Comparison of ENCODE assay signal across 28 cellular contexts in genomic region chr2:53911434-53912189, GRCh38. TPM values are rescaled to one million over a fixed set of nuclear protein-coding genes. Genes with fewer than 3 reads are reported as not detected.
DNase-seq lines count a peak whose midpoint lies in the region; ATAC-seq, FAIRE-seq and TF ChIP-seq lines count a peak whose summit lies in the region.
"Had no signal": no experiment of that assay in that cellular context is flagged by ENCODE, and none has a peak within 500 bp of the region (broad histone marks: within the 10 kb centered on the region; RNA-seq: fewer than 3 reads in every experiment).

No MANE protein-coding gene starts in this region.

- H3K36me3 ChIP-seq in A673 (ENCODE audit: insufficient read depth, low read length, poor library complexity, severe bottlenecking), result peaks cover 46% of the 10 kb centered on the region

- H3K27me3 ChIP-seq in A673 (replicated peaks; ENCODE audit: insufficient read depth, low read depth, low read length, poor library complexity) (no peaks in the 10 kb centered on the region), foreskin keratinocyte (no peaks in the 10 kb centered on the region)
- H3K27me3 ChIP-seq: dorsolateral prefrontal cortex, sigmoid colon, vagina had no signal

- POLR2A ChIA-PET in A673 (lab: Charles Lee; ENCODE audit: low non-redundant PET), result no interaction called here

- H3K4me1 ChIP-seq in A673 (ENCODE audit: insufficient read depth, low read length, poor library complexity, severe bottlenecking), result peaks cover 5% of the 10 kb centered on the region
- H3K4me1 ChIP-seq in foreskin keratinocyte, result no peaks in the 10 kb centered on the region
- H3K4me1 ChIP-seq: sigmoid colon, vagina had no signal

- H3K27me3 Mint-ChIP-seq in activated T-cell treated with anti-CD3 and anti-CD28 coated beads, Interleukin-2, amount 50 U/mL, for 24 hours, result no peaks in the 10 kb centered on the region
- H3K27me3 Mint-ChIP-seq in activated T-cell treated with anti-CD3 and anti-CD28 coated beads, Interleukin-2, amount 50 U/mL, for 4 hours (ENCODE audit: low read depth), result no peaks in the 10 kb centered on the region
- no peaks in the 10 kb centered on the region for H3K27me3 Mint-ChIP-seq in stimulated activated memory B cell treated with anti-CD40 and anti-IgM and Interleukin-4, amounts not matched to agents 10 μg/mL and 1 μg/mL and 100 μg/mL, for 72 hours
- H3K27me3 Mint-ChIP-seq: activated B cell treated with CpG ODN at 0.5 μM for 24 hours; central memory CD8-positive, alpha-beta T cell; progenitor cell of endocrine pancreas had no signal

- peaks cover 74% of the 10 kb centered on the region for H3K36me3 Mint-ChIP-seq in activated T-cell treated with anti-CD3 and anti-CD28 coated beads, Interleukin-2, amount 50 U/mL, for 24 hours (ENCODE audit: low read depth)
- peaks cover 36% of the 10 kb centered on the region for H3K36me3 Mint-ChIP-seq in activated T-cell treated with anti-CD3 and anti-CD28 coated beads, Interleukin-2, amount 50 U/mL, for 4 hours (ENCODE audit: insufficient read depth)
- peaks cover 43% of the 10 kb centered on the region for H3K36me3 Mint-ChIP-seq in stimulated activated memory B cell treated with anti-CD40 and anti-IgM and Interleukin-4, amounts not matched to agents 10 μg/mL and 1 μg/mL and 100 μg/mL, for 72 hours

- H3K9me3 ChIP-seq in A673 (ENCODE audit: low read depth, low read length, poor library complexity, severe bottlenecking), result no peaks in the 10 kb centered on the region
- H3K9me3 ChIP-seq: sigmoid colon, thoracic aorta, vagina had no signal

- no TSS peak for BruUV-seq in A673 (replicated peaks; lab: Mats Ljungman, UMichigan)

- H3K9me3 Mint-ChIP-seq in activated T-cell treated with anti-CD3 and anti-CD28 coated beads, Interleukin-2, amount 50 U/mL, for 24 hours, result no peaks in the 10 kb centered on the region
- H3K9me3 Mint-ChIP-seq in activated T-cell treated with anti-CD3 and anti-CD28 coated beads, Interleukin-2, amount 50 U/mL, for 4 hours, result no peaks in the 10 kb centered on the region
- no peaks in the 10 kb centered on the region for H3K9me3 Mint-ChIP-seq in stimulated activated memory B cell treated with anti-CD40 and anti-IgM and Interleukin-4, amounts not matched to agents 10 μg/mL and 1 μg/mL and 100 μg/mL, for 72 hours
- H3K9me3 Mint-ChIP-seq: activated B cell treated with CpG ODN at 0.5 μM for 24 hours; activated naive CD4-positive, alpha-beta T cell treated with anti-CD3 and anti-CD28 coated beads, Interleukin-2, amount 50 U/mL, for 72 hours; central memory CD8-positive, alpha-beta T cell had no signal

- FAIRE-seq in TTC549 (lab: Jason Lieb, UNC) (peak; percentile 77), frontal cortex (lab: Jason Lieb, UNC) (peak; percentile 24)
- FAIRE-seq: GM18507 had no signal

- H3K27ac Mint-ChIP-seq in activated T-cell treated with anti-CD3 and anti-CD28 coated beads, Interleukin-2, amount 50 U/mL, for 24 hours, result peak overlapping the region; percentile 20
- peak overlapping the region; percentile 23 for H3K27ac Mint-ChIP-seq in stimulated activated memory B cell treated with anti-CD40 and anti-IgM and Interleukin-4, amounts not matched to agents 10 μg/mL and 1 μg/mL and 100 μg/mL, for 72 hours
- H3K27ac Mint-ChIP-seq: activated B cell treated with CpG ODN at 0.5 μM for 24 hours; activated naive CD4-positive, alpha-beta T cell treated with anti-CD3 and anti-CD28 coated beads, Interleukin-2, amount 50 U/mL, for 72 hours had no signal

- ATAC-seq in activated T-cell treated with anti-CD3 and anti-CD28 coated beads, Interleukin-2, amount 50 U/mL, for 4 hours, result no peak
- no peak for ATAC-seq in stimulated activated memory B cell treated with anti-CD40 and anti-IgM and Interleukin-4, amounts not matched to agents 10 μg/mL and 1 μg/mL and 100 μg/mL, for 72 hours
- ATAC-seq in foreskin keratinocyte, result no peak
- ATAC-seq: activated naive CD4-positive, alpha-beta T cell treated with anti-CD3 and anti-CD28 coated beads, Interleukin-2, amount 50 U/mL, for 72 hours; left cardiac atrium; Panc1 had no signal

- CTCF ChIA-PET in A673 (lab: Charles Lee), result no interaction called here

- intact Hi-C loops in A673 (cut with micrococcal nuclease; ENCODE audit: unreplicated experiment), result no loop called here

- no peak overlapping the region for H3K4me3 Mint-ChIP-seq in activated T-cell treated with anti-CD3 and anti-CD28 coated beads, Interleukin-2, amount 50 U/mL, for 24 hours
- no peak overlapping the region for H3K4me3 Mint-ChIP-seq in activated T-cell treated with anti-CD3 and anti-CD28 coated beads, Interleukin-2, amount 50 U/mL, for 4 hours
- no peak overlapping the region for H3K4me3 Mint-ChIP-seq in stimulated activated memory B cell treated with anti-CD40 and anti-IgM and Interleukin-4, amounts not matched to agents 10 μg/mL and 1 μg/mL and 100 μg/mL, for 72 hours
- H3K4me3 Mint-ChIP-seq: activated B cell treated with CpG ODN at 0.5 μM for 24 hours; central memory CD8-positive, alpha-beta T cell had no signal

- H3K4me1 Mint-ChIP-seq in activated T-cell treated with anti-CD3 and anti-CD28 coated beads, Interleukin-2, amount 50 U/mL, for 24 hours (ENCODE audit: low read depth), result peaks cover 15% of the 10 kb centered on the region
- H3K4me1 Mint-ChIP-seq in activated T-cell treated with anti-CD3 and anti-CD28 coated beads, Interleukin-2, amount 50 U/mL, for 4 hours (ENCODE audit: low read depth), result peaks cover 9% of the 10 kb centered on the region
- peaks cover 6% of the 10 kb centered on the region for H3K4me1 Mint-ChIP-seq in stimulated activated memory B cell treated with anti-CD40 and anti-IgM and Interleukin-4, amounts not matched to agents 10 μg/mL and 1 μg/mL and 100 μg/mL, for 72 hours

- no peak for DNase-seq in activated T-cell treated with anti-CD3 and anti-CD28 coated beads, Interleukin-2, amount 50 U/mL, for 24 hours
- DNase-seq in activated T-cell treated with anti-CD3 and anti-CD28 coated beads, Interleukin-2, amount 50 U/mL, for 4 hours, result no peak
- DNase-seq in frontal cortex (ENCODE audit: low spot score in 2 of 2), result no peak
- DNase-seq in SKM-1 (lab: John Stamatoyannopoulos, UW; ENCODE audit: unreplicated experiment), result no peak
- no peak for DNase-seq in A673 (ENCODE audit: low spot score)
- DNase-seq in foreskin keratinocyte, result no peak
- DNase-seq: activated B cell treated with CpG ODN at 0.5 μM for 24 hours; aorta; dorsolateral prefrontal cortex; GF-D8; left cardiac atrium; mammary epithelial cell; NCI-H2029; NCI-H526 treated with DMSO at 0.1 percent for 48 hours; SHP77; sigmoid colon; stimulated activated CD4-positive, alpha-beta T cell treated with anti-CD3 and anti-CD28 coated beads, Interleukin-15, amount 100 ng/mL, for 24 hours; stimulated activated naive CD4-positive, alpha-beta T cell treated with Interleukin-2 at 50 U/mL for 16 hours; SW 1271 had no signal

- no peak overlapping the region for H3K4me3 ChIP-seq in A673 (ENCODE audit: low read depth, low read length, poor library complexity, severe bottlenecking)
- H3K4me3 ChIP-seq: dorsolateral prefrontal cortex, sigmoid colon, thoracic aorta, vagina had no signal

- H3K27ac ChIP-seq in A673 (ENCODE audit: low read depth, low read length, poor library complexity, severe bottlenecking) (no peak overlapping the region), foreskin keratinocyte (no peak overlapping the region)
- H3K27ac ChIP-seq: sigmoid colon, thoracic aorta, vagina had no signal

- TF ChIP-seq CTCF in A673 (conservative IDR thresholded peaks at IDR 0.05; ENCODE audit: low read depth, low read length), result no peak
- no peak for TF ChIP-seq CTCF in foreskin keratinocyte (conservative IDR thresholded peaks at IDR 0.05)

RNA-seq across cellular contexts. Expression of gene GPR75, which starts 51.8 kb away (rescaled TPM):
- total RNA-seq in activated T-cell treated with anti-CD3 and anti-CD28 coated beads, Interleukin-2, amount 50 U/mL, for 4 hours, result 1 to 10 TPM; 2.4 to 2.8 (median 2.4) TPM
- total RNA-seq in frontal cortex (18.3 TPM), A673 (2021) (4.8 and 5.3 TPM in 2 replicates), foreskin keratinocyte (1.6 and 2.2 TPM in 2 replicates)
- 0.06 and 0.11 TPM in 2 replicates for polyA plus RNA-seq in foreskin keratinocyte

RNA-seq across cellular contexts. Expression of gene PSME4, which starts 59.2 kb away (rescaled TPM):
- total RNA-seq in activated T-cell treated with anti-CD3 and anti-CD28 coated beads, Interleukin-2, amount 50 U/mL, for 4 hours, result 10 to 100 TPM; 42.6 to 45.0 (median 43.7) TPM
- 31.8 TPM for total RNA-seq in frontal cortex
- 91.0 and 97.6 TPM in 2 replicates for total RNA-seq in A673 (2021)
- total RNA-seq in foreskin keratinocyte, result 74.4 and 76.2 TPM in 2 replicates
- 47.3 and 51.8 TPM in 2 replicates for polyA plus RNA-seq in foreskin keratinocyte
